9 cellular contexts compared by ENCODE assay signal in genomic region chr16:4376126-4376819, GRCh38. TPM values are rescaled to one million over a fixed set of nuclear protein-coding genes. Genes with fewer than 3 reads are reported as not detected.
DNase-seq lines count a peak whose midpoint lies in the region; ATAC-seq and TF ChIP-seq lines count a peak whose summit lies in the region.
"Had no signal": no experiment of that assay in that cellular context is flagged by ENCODE, and none has a peak within 500 bp of the region (broad histone marks: within the 10 kb centered on the region; RNA-seq: fewer than 3 reads in every experiment).

No MANE protein-coding gene starts in this region.

- H3K4me1 ChIP-seq in PC-3 (ENCODE audit: insufficient read depth, low read length) (peaks cover 50% of the 10 kb centered on the region), esophagus (ENCODE audit: control insufficient read depth in 2 of 2, insufficient read depth in 2 of 2, low read length in 1 of 2) (peaks cover 26 to 38% of the 10 kb centered on the region in 2 donors), upper lobe of left lung (peaks cover 71 to 84% (median 76%) of the 10 kb centered on the region in 4 donors)

- POLR2A ChIA-PET in PC-3 (lab: Charles Lee; ENCODE audit: unreplicated experiment), result no interaction called here
- POLR2A ChIA-PET in activated CD4-positive, alpha-beta memory T cell treated with anti-CD3 and anti-CD28 coated beads, Interleukin-2, amount 10 ng/mL, durations not matched to agents 7 days and 5 days (lab: Charles Lee), result no interaction called here

- H3K4me3 ChIP-seq in PC-3 (ENCODE audit: low read length) (no peak overlapping the region), esophagus (ENCODE audit: low read depth in 1 of 2, low read length in 2 of 2) (peak overlapping the region; percentile 2 to 28), upper lobe of left lung (peak overlapping the region in 2 of 4 donors; percentile 15 to 23)

- peaks cover 9% of the 10 kb centered on the region; the same call in 1 of the 2 replicates for H4K20me1 ChIP-seq in PC-3 (ENCODE audit: low read length)

- no peak for TF ChIP-seq POLR2A in upper lobe of left lung (IDR thresholded peaks at IDR 0.05)

- H3K27me3 Mint-ChIP-seq in activated CD4-positive, alpha-beta memory T cell treated with anti-CD3 and anti-CD28 coated beads, Interleukin-2, amount 10 ng/mL, durations not matched to agents 7 days and 5 days, result no peaks in the 10 kb centered on the region

- peak overlapping the region; percentile 64 for H3K4me2 ChIP-seq in PC-3 (ENCODE audit: low read length)

- H2AFZ ChIP-seq in PC-3 (ENCODE audit: low read length), result no peak overlapping the region

- peaks cover 6% of the 10 kb centered on the region for H3K36me3 Mint-ChIP-seq in activated CD4-positive, alpha-beta memory T cell treated with anti-CD3 and anti-CD28 coated beads, Interleukin-2, amount 10 ng/mL, durations not matched to agents 7 days and 5 days (ENCODE audit: low read depth)

- H3K9me2 ChIP-seq in PC-3 (replicated peaks; ENCODE audit: low read length), result no peaks in the 10 kb centered on the region

- CTCF ChIA-PET in PC-3 (lab: Charles Lee), result no interaction called here
- CTCF ChIA-PET in activated CD4-positive, alpha-beta memory T cell treated with anti-CD3 and anti-CD28 coated beads, Interleukin-2, amount 10 ng/mL, durations not matched to agents 7 days and 5 days (lab: Charles Lee), result interaction anchor here (1.0 kb wide), 1 partner anchor 26 kb away, joined by 3 read pairs; no protein-coding TSS in a partner anchor

- H3K36me3 ChIP-seq in PC-3 (ENCODE audit: low read depth, low read length), result no peaks in the 10 kb centered on the region
- H3K36me3 ChIP-seq in esophagus (ENCODE audit: control insufficient read depth in 2 of 2, insufficient read depth in 2 of 2, low read length in 1 of 2), result peaks cover 0 to 21% of the 10 kb centered on the region in 2 donors
- H3K36me3 ChIP-seq in upper lobe of left lung, result peaks cover 2 to 23% (median 9%) of the 10 kb centered on the region in 4 donors

- no peaks in the 10 kb centered on the region for H3K9me3 Mint-ChIP-seq in activated CD4-positive, alpha-beta memory T cell treated with anti-CD3 and anti-CD28 coated beads, Interleukin-2, amount 10 ng/mL, durations not matched to agents 7 days and 5 days
- H3K9me3 Mint-ChIP-seq: neural crest cell had no signal

- H3K27ac ChIP-seq in PC-3 (ENCODE audit: low read length) (peak overlapping the region; percentile 39; the same call in 1 of the 2 replicates), esophagus (ENCODE audit: low read depth in 2 of 2, low read length in 1 of 2) (peak overlapping the region; percentile 57 to 86), upper lobe of left lung (peak overlapping the region; percentile 82 to 92 (median 85))

- H3K27me3 ChIP-seq in PC-3 (ENCODE audit: low read length) (no peaks in the 10 kb centered on the region), esophagus (ENCODE audit: control insufficient read depth in 1 of 2, insufficient read depth in 2 of 2, low read length in 2 of 2) (no peaks in the 10 kb centered on the region), upper lobe of left lung (no peaks in the 10 kb centered on the region)

- peak in 1 of 4 donors; percentile 2 for TF ChIP-seq EP300 in upper lobe of left lung (IDR thresholded peaks at IDR 0.05)

- no peak overlapping the region for H3K9ac ChIP-seq in PC-3 (ENCODE audit: low read length)

- peaks cover 20% of the 10 kb centered on the region for H3K79me2 ChIP-seq in PC-3 (ENCODE audit: low read length)

- H3K4me3 Mint-ChIP-seq in activated CD4-positive, alpha-beta memory T cell treated with anti-CD3 and anti-CD28 coated beads, Interleukin-2, amount 10 ng/mL, durations not matched to agents 7 days and 5 days, result no peak overlapping the region

- peaks cover 8% of the 10 kb centered on the region for H3K4me1 Mint-ChIP-seq in activated CD4-positive, alpha-beta memory T cell treated with anti-CD3 and anti-CD28 coated beads, Interleukin-2, amount 10 ng/mL, durations not matched to agents 7 days and 5 days

- H3F3A ChIP-seq in PC-3 (ENCODE audit: low read length, unreplicated experiment), result no peaks in the 10 kb centered on the region

- ATAC-seq in PC-3 (peak; percentile 33), upper lobe of left lung (ENCODE audit: low FRiP score in 2 of 2) (peak; percentile 71 to 74)

- H3K27ac Mint-ChIP-seq in activated CD4-positive, alpha-beta memory T cell treated with anti-CD3 and anti-CD28 coated beads, Interleukin-2, amount 10 ng/mL, durations not matched to agents 7 days and 5 days, result no peak overlapping the region

- no TSS peak for BruUV-seq in PC-3 (replicated peaks; lab: Mats Ljungman, UMichigan)

- WGBS in esophagus, 2 donors, result 55 to 60% methylated on average over 28 to 30 of the region's 30 CpGs
- 36 to 37% methylated on average over 4 to 25 of the region's 30 CpGs for WGBS in upper lobe of left lung, 2 donors

- H3K9me3 ChIP-seq in PC-3 (ENCODE audit: low read length) (no peaks in the 10 kb centered on the region), esophagus (ENCODE audit: control insufficient read depth in 2 of 2, insufficient read depth in 1 of 2, low read depth in 1 of 2, low read length in 1 of 2) (no peaks in the 10 kb centered on the region), upper lobe of left lung (no peaks in the 10 kb centered on the region)

- DNase-seq in PC-3, result peak; percentile 60
- DNase-seq in midbrain (lab: John Stamatoyannopoulos, UW), result peak; percentile 83
- peak; percentile 92 to 97 for DNase-seq in upper lobe of left lung
- DNase-seq in DMS53 treated with DMSO at 0.1 percent for 48 hours (lab: John Stamatoyannopoulos, UW; ENCODE audit: unreplicated experiment), result no peak
- DNase-seq in NCI-H1105 treated with DMSO at 0.1 percent for 48 hours (lab: John Stamatoyannopoulos, UW), result no peak
- DNase-seq in NCI-H510A (lab: John Stamatoyannopoulos, UW), result no peak
- no peak for DNase-seq in activated CD4-positive, alpha-beta memory T cell treated with anti-CD3 and anti-CD28 coated beads, Interleukin-2, amount 10 ng/mL, durations not matched to agents 7 days and 5 days

- intact Hi-C loops in PC-3 (cut with micrococcal nuclease), result no loop called here

- TF ChIP-seq CTCF in PC-3 (conservative IDR thresholded peaks at IDR 0.05; ENCODE audit: low read depth, low read length) (no peak), upper lobe of left lung (IDR thresholded peaks at IDR 0.05) (no peak)

RNA-seq across cellular contexts. Expression of gene VASN, which starts 4.6 kb away (rescaled TPM):
- total RNA-seq in PC-3 (2014; rRNA removed) (12.2 and 13.6 TPM in 2 replicates), upper lobe of left lung (10 to 100 TPM; 11.4 to 40.6 (median 30.2) TPM)
- polyA plus RNA-seq in esophagus, result 10 to 100 TPM; 25.5 to 32.7 TPM
- total RNA-seq in activated CD4-positive, alpha-beta memory T cell treated with anti-CD3 and anti-CD28 coated beads, Interleukin-2, amount 10 ng/mL, durations not matched to agents 7 days and 5 days, result under 1 TPM in 1 of 2 experiments, not detected in 1; 0.08 TPM

RNA-seq across cellular contexts. Expression of gene PAM16, which starts 25.2 kb away (rescaled TPM):
- total RNA-seq in PC-3 (2014; rRNA removed) (91.2 and 95.5 TPM in 2 replicates), upper lobe of left lung (10 to 100 TPM; 45.5 to 71.8 (median 62.6) TPM)
- 10 to 100 TPM; 48.2 to 86.1 TPM for polyA plus RNA-seq in esophagus
- total RNA-seq in activated CD4-positive, alpha-beta memory T cell treated with anti-CD3 and anti-CD28 coated beads, Interleukin-2, amount 10 ng/mL, durations not matched to agents 7 days and 5 days, result 10 to 100 TPM; 29.7 to 33.9 TPM

RNA-seq across cellular contexts. Expression of gene CORO7, which starts 40.1 kb away (rescaled TPM):
- total RNA-seq in PC-3 (2014; rRNA removed) (14.1 and 14.3 TPM in 2 replicates), upper lobe of left lung (100 to 1,000 TPM in 2 of 6 donors, 10 to 100 TPM in 4; 42.9 to 235 (median 69.0) TPM)
- polyA plus RNA-seq in esophagus, result 10 to 100 TPM; 11.6 to 12.8 TPM
- total RNA-seq in activated CD4-positive, alpha-beta memory T cell treated with anti-CD3 and anti-CD28 coated beads, Interleukin-2, amount 10 ng/mL, durations not matched to agents 7 days and 5 days, result 100 to 1,000 TPM; 244 to 245 TPM

RNA-seq across cellular contexts. Expression of gene DNAJA3, which starts 49.4 kb away (rescaled TPM):
- total RNA-seq in PC-3 (2014; rRNA removed) (123 and 158 TPM in 2 replicates), upper lobe of left lung (10 to 100 TPM; 31.2 to 61.8 (median 36.6) TPM)
- 10 to 100 TPM; 20.5 to 27.8 TPM for polyA plus RNA-seq in esophagus
- 10 to 100 TPM; 39.5 to 41.1 TPM for total RNA-seq in activated CD4-positive, alpha-beta memory T cell treated with anti-CD3 and anti-CD28 coated beads, Interleukin-2, amount 10 ng/mL, durations not matched to agents 7 days and 5 days

Comparison
In these comparisons a context has a peak if more than half of its experiments do, and no peak if none do; other contexts are left out.
1. DNase-seq: peak in PC-3 (single experiment), midbrain (single experiment) and upper lobe of left lung (2 of 2); none in DMS53 treated with DMSO at 0.1 percent for 48 hours (single experiment), NCI-H1105 treated with DMSO at 0.1 percent for 48 hours (single experiment), NCI-H510A (single experiment) and activated CD4-positive, alpha-beta memory T cell treated with anti-CD3 and anti-CD28 coated beads, Interleukin-2, amount 10 ng/mL, durations not matched to agents 7 days and 5 days (single experiment).
2. RNA of gene VASN, which starts 4.6 kb away (total RNA-seq): 11.4 to 40.6 TPM in upper lobe of left lung and 12.2 to 13.6 TPM in PC-3; 0.08 TPM in activated CD4-positive, alpha-beta memory T cell treated with anti-CD3 and anti-CD28 coated beads, Interleukin-2, amount 10 ng/mL, durations not matched to agents 7 days and 5 days; every median in the first group is over 10 times any median in the second.
3. Peak in every context shown above with its lines, with median percentiles within 50 percentile points of each other: H3K27ac ChIP-seq.